ENCODE assay signal across 9 cellular contexts in genomic region chr19:45577111-45577905, GRCh38. TPM values are rescaled to one million over a fixed set of nuclear protein-coding genes. Genes with fewer than 3 reads are reported as not detected.
DNase-seq lines count a peak whose midpoint lies in the region; ATAC-seq and TF ChIP-seq lines count a peak whose summit lies in the region.
"Had no signal": no experiment of that assay in that cellular context is flagged by ENCODE, and none has a peak within 500 bp of the region (broad histone marks: within the 10 kb centered on the region; RNA-seq: fewer than 3 reads in every experiment).

No MANE protein-coding gene starts in this region.

- H3K27ac ChIP-seq in fibroblast of lung (ENCODE audit: insufficient read depth, low read length) = peak overlapping the region; percentile 69
- H3K27ac ChIP-seq in naive thymus-derived CD4-positive, alpha-beta T cell (ENCODE audit: low read depth, low read length) = no peak overlapping the region
- H3K27ac ChIP-seq: HL-60 had no signal

- BruUV-seq in Caco-2 (replicated peaks; lab: Mats Ljungman, UMichigan) = no TSS peak

- peak overlapping the region; percentile 5 for H3K4me2 ChIP-seq in fibroblast of lung (ENCODE audit: extremely low read depth, insufficient read depth, low read length)

- H3K9me3 ChIP-seq in Caco-2 = no peaks in the 10 kb centered on the region
- no peaks in the 10 kb centered on the region for H3K9me3 ChIP-seq in fibroblast of lung (ENCODE audit: control insufficient read depth, insufficient read depth, low read depth, low read length)
- H3K9me3 ChIP-seq in naive thymus-derived CD4-positive, alpha-beta T cell (ENCODE audit: control insufficient read depth in 2 of 3, low read length in 3 of 3) = no peaks in the 10 kb centered on the region

- H3K36me3 Mint-ChIP-seq in Caco-2 (ENCODE audit: insufficient read depth, unreplicated experiment) = peaks cover 3% of the 10 kb centered on the region
- H3K36me3 Mint-ChIP-seq in naive thymus-derived CD4-positive, alpha-beta T cell = peaks cover 0 to 14% (median 5%) of the 10 kb centered on the region in 5 donors

- H3K4me1 Mint-ChIP-seq in Caco-2 (ENCODE audit: low read depth, unreplicated experiment) = peaks cover 30% of the 10 kb centered on the region
- peaks cover 31% of the 10 kb centered on the region for H3K4me1 Mint-ChIP-seq in stimulated activated naive CD8-positive, alpha-beta T cell treated with anti-CD3 and anti-CD28 coated beads, Interleukin-15, amount 100 ng/mL, for 72 hours
- H3K4me1 Mint-ChIP-seq in naive thymus-derived CD4-positive, alpha-beta T cell = peaks cover 6 to 25% (median 17%) of the 10 kb centered on the region in 7 donors

- H3K36me3 ChIP-seq in Caco-2 (ENCODE audit: control insufficient read depth, insufficient read depth, low read length) = peaks cover 2% of the 10 kb centered on the region; the same call in 1 of the 2 replicates
- H3K36me3 ChIP-seq in fibroblast of lung (ENCODE audit: control insufficient read depth, insufficient read depth, low read length) = no peaks in the 10 kb centered on the region
- H3K36me3 ChIP-seq in naive thymus-derived CD4-positive, alpha-beta T cell (ENCODE audit: control insufficient read depth in 2 of 3, insufficient read depth in 3 of 3, low read length in 3 of 3) = peaks cover 0 to 8% (median 0%) of the 10 kb centered on the region in 3 experiments

- peaks cover 30% of the 10 kb centered on the region for H3K4me1 ChIP-seq in Caco-2
- H3K4me1 ChIP-seq in fibroblast of lung (ENCODE audit: control insufficient read depth, extremely low read depth, insufficient read depth, low read length) = peaks cover 15% of the 10 kb centered on the region
- H3K4me1 ChIP-seq in naive thymus-derived CD4-positive, alpha-beta T cell (ENCODE audit: control insufficient read depth in 2 of 2, insufficient read depth in 2 of 2, low read length in 2 of 2) = no peaks in the 10 kb centered on the region

- no peaks in the 10 kb centered on the region for H3K9me3 Mint-ChIP-seq in Caco-2 (ENCODE audit: unreplicated experiment)
- no peaks in the 10 kb centered on the region for H3K9me3 Mint-ChIP-seq in stimulated activated naive CD8-positive, alpha-beta T cell treated with anti-CD3 and anti-CD28 coated beads, Interleukin-15, amount 100 ng/mL, for 72 hours
- no peaks in the 10 kb centered on the region for H3K9me3 Mint-ChIP-seq in naive thymus-derived CD4-positive, alpha-beta T cell

- DNase-seq in Caco-2 = peak; percentile 79 to 81
- peak; percentile 90 for DNase-seq in RPMI7951 (ENCODE audit: low read depth)
- DNase-seq in fibroblast of lung (ENCODE audit: low read depth in 2 of 2) = peak; percentile 86 to 96
- peak; percentile 83 for DNase-seq in non-pigmented ciliary epithelial cell (ENCODE audit: low read depth)
- no peak for DNase-seq in erythroblast (lab: John Stamatoyannopoulos, UW)
- DNase-seq in stimulated activated naive CD8-positive, alpha-beta T cell treated with anti-CD3 and anti-CD28 coated beads, Interleukin-15, amount 100 ng/mL, for 72 hours = no peak
- DNase-seq in naive thymus-derived CD4-positive, alpha-beta T cell = no peak

- H3K4me3 ChIP-seq in Caco-2 (ENCODE audit: low read depth, low read length) (peak overlapping the region; percentile 2; the same call in 1 of the 2 replicates), fibroblast of lung (replicated peaks in 1 of 4; ENCODE audit: control extremely low read depth in 1 of 4, insufficient read depth in 1 of 4, low read depth in 3 of 4, low read length in 4 of 4) (no peak overlapping the region)
- no peak overlapping the region for H3K4me3 ChIP-seq in naive thymus-derived CD4-positive, alpha-beta T cell (ENCODE audit: low read length)

- TF ChIP-seq CTCF in Caco-2 (IDR thresholded peaks at IDR 0.05; ENCODE audit: insufficient read depth in 1 of 2, low read depth in 1 of 2, low read length in 1 of 2, severe bottlenecking in 1 of 2, unreplicated experiment in 1 of 2) (no peak), fibroblast of lung (conservative IDR thresholded peaks at IDR 0.05 in 1 of 2, IDR thresholded peaks at IDR 0.05 in 1 of 2; ENCODE audit: low read depth in 1 of 2, low read length in 2 of 2) (no peak)

- no peak for ATAC-seq in HG02571 (IDR thresholded peaks at IDR 0.05; ENCODE audit: unreplicated experiment)
- ATAC-seq in stimulated activated naive CD8-positive, alpha-beta T cell treated with anti-CD3 and anti-CD28 coated beads, Interleukin-15, amount 100 ng/mL, for 72 hours = no peak
- ATAC-seq in naive thymus-derived CD4-positive, alpha-beta T cell = no peak

- H3K27ac Mint-ChIP-seq in Caco-2 (ENCODE audit: unreplicated experiment) = peak overlapping the region; percentile 92
- peak overlapping the region in 1 of 2 donors; percentile 31 for H3K27ac Mint-ChIP-seq in stimulated activated naive CD8-positive, alpha-beta T cell treated with anti-CD3 and anti-CD28 coated beads, Interleukin-15, amount 100 ng/mL, for 72 hours
- H3K27ac Mint-ChIP-seq in naive thymus-derived CD4-positive, alpha-beta T cell = peak overlapping the region in 4 of 9 donors; percentile 13 to 59 (median 35)

- H3K4me3 Mint-ChIP-seq in Caco-2 (ENCODE audit: unreplicated experiment) = peak overlapping the region; percentile 72
- no peak overlapping the region for H3K4me3 Mint-ChIP-seq in stimulated activated naive CD8-positive, alpha-beta T cell treated with anti-CD3 and anti-CD28 coated beads, Interleukin-15, amount 100 ng/mL, for 72 hours
- no peak overlapping the region for H3K4me3 Mint-ChIP-seq in naive thymus-derived CD4-positive, alpha-beta T cell

- H3K27me3 Mint-ChIP-seq in Caco-2 (ENCODE audit: insufficient read depth, unreplicated experiment) = no peaks in the 10 kb centered on the region
- no peaks in the 10 kb centered on the region for H3K27me3 Mint-ChIP-seq in stimulated activated naive CD8-positive, alpha-beta T cell treated with anti-CD3 and anti-CD28 coated beads, Interleukin-15, amount 100 ng/mL, for 72 hours
- H3K27me3 Mint-ChIP-seq in naive thymus-derived CD4-positive, alpha-beta T cell = no peaks in the 10 kb centered on the region

- no peak for TF ChIP-seq POLR2A in erythroblast (IDR thresholded peaks at IDR 0.05; ENCODE audit: low read length)

- no peaks in the 10 kb centered on the region for H4K20me1 ChIP-seq in fibroblast of lung (ENCODE audit: control insufficient read depth, extremely low read depth, insufficient read depth, low read length)

- intact Hi-C loops in Caco-2 (cut with micrococcal nuclease; ENCODE audit: unreplicated experiment) = no loop called here
- intact Hi-C loops in naive thymus-derived CD4-positive, alpha-beta T cell (cut with micrococcal nuclease) = no loop called here

- CTCF ChIA-PET in Caco-2 (lab: Charles Lee) = interaction anchor here (0.6 to 1.2 kb wide), 9 partner anchors 19 to 100 kb away, joined by 3 to 8 read pairs (median 3); no protein-coding TSS in a partner anchor
- CTCF ChIA-PET in naive thymus-derived CD4-positive, alpha-beta T cell (lab: Charles Lee) = no interaction called here

- H3K27me3 ChIP-seq in Caco-2 (replicated peaks; ENCODE audit: control insufficient read depth, insufficient read depth, low read length) = no peaks in the 10 kb centered on the region
- H3K27me3 ChIP-seq in fibroblast of lung (ENCODE audit: control insufficient read depth, insufficient read depth, low read length) = no peaks in the 10 kb centered on the region
- no peaks in the 10 kb centered on the region for H3K27me3 ChIP-seq in naive thymus-derived CD4-positive, alpha-beta T cell (ENCODE audit: control insufficient read depth in 2 of 2, insufficient read depth in 2 of 2, low read length in 2 of 2)

- no peak overlapping the region for H3K9ac ChIP-seq in fibroblast of lung (ENCODE audit: insufficient read depth, low read length)

- H2AFZ ChIP-seq in fibroblast of lung (ENCODE audit: low read length) = no peak overlapping the region

- POLR2A ChIA-PET in Caco-2 (lab: Charles Lee) = interaction anchor here (0.6 to 1.2 kb wide), 3 partner anchors 46 to 153 kb away, joined by 3 to 6 read pairs (median 4); partner anchors contain the start of gene FBXO46
- POLR2A ChIA-PET in naive thymus-derived CD4-positive, alpha-beta T cell (lab: Charles Lee) = interaction anchor here (0.6 kb wide), 1 partner anchor 1697 kb away, joined by 3 read pairs; no protein-coding TSS in a partner anchor

- peaks cover 7% of the 10 kb centered on the region for H3K79me2 ChIP-seq in fibroblast of lung (ENCODE audit: control insufficient read depth, insufficient read depth, low read length)

RNA-seq across cellular contexts. Expression of gene OPA3, which starts 7.3 kb away (rescaled TPM):
- 16.9 and 17.7 TPM in 2 replicates for total RNA-seq in Caco-2 (2022)
- 5.2 and 8.4 TPM in 2 replicates for total RNA-seq in RPMI7951 (2014; rRNA removed; shearing (Covaris generic))
- total RNA-seq in fibroblast of lung = 3.1 and 3.8 TPM in 2 replicates
- polyA plus RNA-seq in fibroblast of lung = 8.3 and 11.3 TPM in 2 replicates
- polyA plus RNA-seq in fibroblast of lung (2012) = 6.9 and 8.6 TPM in 2 replicates
- 13.6 and 30.8 TPM in 2 replicates for polyA minus RNA-seq in fibroblast of lung (ENCODE audit: low replicate concordance)
- total RNA-seq in naive thymus-derived CD4-positive, alpha-beta T cell = 10 to 100 TPM in 1 of 5 experiments, 1 to 10 TPM in 4; 7.8 to 14.3 (median 9.0) TPM
- polyA plus RNA-seq in naive thymus-derived CD4-positive, alpha-beta T cell = 10 to 100 TPM in 1 of 2 donors, 1 to 10 TPM in 1; 9.2 to 26.1 TPM

RNA-seq across cellular contexts. Expression of gene GPR4, which starts 24.7 kb away (rescaled TPM):
- not detected in 2 replicates for total RNA-seq in Caco-2 (2022)
- total RNA-seq in RPMI7951 (2014; rRNA removed; shearing (Covaris generic)) = 0.10 TPM in 1 of 2 replicates, not detected in the other
- total RNA-seq in fibroblast of lung = under 0.01 TPM in 1 of 2 replicates, not detected in the other
- 0.47 and 0.58 TPM in 2 replicates for polyA plus RNA-seq in fibroblast of lung
- polyA plus RNA-seq in fibroblast of lung (2012) = 0.39 and 0.56 TPM in 2 replicates
- 0.78 TPM in 1 of 2 replicates, not detected in the other for polyA minus RNA-seq in fibroblast of lung (ENCODE audit: low replicate concordance)
- total RNA-seq in naive thymus-derived CD4-positive, alpha-beta T cell = not detected
- not detected for polyA plus RNA-seq in naive thymus-derived CD4-positive, alpha-beta T cell

Comparison
In these comparisons a context has a peak if more than half of its experiments do, and no peak if none do; other contexts are left out.
1. DNase-seq: peak in Caco-2 (2 of 2), RPMI7951 (single experiment), fibroblast of lung (2 of 2) and non-pigmented ciliary epithelial cell (single experiment); none in erythroblast (0 of 2), stimulated activated naive CD8-positive, alpha-beta T cell treated with anti-CD3 and anti-CD28 coated beads, Interleukin-15, amount 100 ng/mL, for 72 hours (0 of 2) and naive thymus-derived CD4-positive, alpha-beta T cell (0 of 9).